In the genomic region with DNA sequence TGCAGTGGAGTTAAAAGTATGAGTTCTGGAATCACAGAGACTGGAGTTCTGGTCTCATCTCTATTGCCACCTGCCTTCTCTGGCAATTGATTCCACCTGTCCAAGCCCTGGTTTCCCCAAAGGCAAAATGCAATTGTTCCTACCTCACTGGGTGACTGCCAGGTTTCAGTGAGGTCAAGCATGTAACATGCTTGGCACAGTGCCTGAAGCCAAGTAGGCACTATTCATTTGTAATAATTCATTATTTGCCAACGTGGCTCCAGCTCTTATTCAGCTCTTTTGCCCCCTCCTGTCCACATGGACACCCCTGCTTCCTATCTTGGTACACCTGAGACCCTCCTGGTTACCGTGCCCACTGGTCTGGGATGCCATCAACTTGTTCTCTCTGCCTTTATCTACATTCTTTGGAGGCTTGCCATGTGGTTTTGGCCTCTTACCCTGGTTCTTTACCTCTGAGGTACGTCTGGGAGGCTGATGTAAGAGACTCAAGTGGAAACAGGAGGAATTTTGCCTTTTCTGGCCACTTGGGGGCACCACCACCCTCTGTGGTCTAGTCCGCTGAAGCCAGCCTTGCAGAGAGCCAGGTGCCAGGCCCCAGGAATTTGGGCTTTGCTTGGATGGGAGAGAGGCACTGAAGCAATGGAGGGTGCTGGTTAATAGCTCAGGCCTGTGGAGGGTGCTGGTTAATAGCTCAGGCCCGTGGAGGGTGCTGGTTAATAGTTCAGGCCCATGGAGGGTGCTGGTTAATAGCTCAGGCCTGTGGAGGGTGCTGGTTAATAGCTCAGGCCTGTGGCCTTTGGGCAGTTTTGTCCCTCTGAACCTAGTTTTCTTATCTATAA, we compare ENCODE assay signal across 8 cellular contexts. TPM values are rescaled to one million over a fixed set of nuclear protein-coding genes. Genes with fewer than 3 reads are reported as not detected.
DNase-seq lines count a peak whose midpoint lies in the region; ATAC-seq lines count a peak whose summit lies in the region.

No MANE protein-coding gene starts in this region.

- DNase-seq in COLO829 (ENCODE audit: low spot score) (peak; percentile 78), HuH-7 (ENCODE audit: low spot score) (peak; percentile 88), NOMO-1 treated with DMSO at 0.1 percent for 48 hours (lab: John Stamatoyannopoulos, UW; ENCODE audit: unreplicated experiment) (peak; percentile 54), activated T-cell treated with anti-CD3 and anti-CD28 coated beads for 24 hours (ENCODE audit: low read depth) (peak; percentile 53), myocyte (ENCODE audit: low read depth) (peak; percentile 79)
- peak; percentile 79 for DNase-seq in stimulated activated naive CD8-positive, alpha-beta T cell treated with anti-CD3 and anti-CD28 coated beads, Interleukin-15, Interleukin-2, amounts not matched to agents 100 U/mL and 50 U/mL, for 24 hours

- ATAC-seq in esophagus mucosa = peak; percentile 73
- peak; percentile 41 for ATAC-seq in stimulated activated naive CD8-positive, alpha-beta T cell treated with anti-CD3 and anti-CD28 coated beads, Interleukin-15, Interleukin-2, amounts not matched to agents 100 U/mL and 50 U/mL, for 24 hours
- ATAC-seq in HG02870 (IDR thresholded peaks at IDR 0.05; ENCODE audit: unreplicated experiment) = no peak

RNA-seq across cellular contexts. Expression of a gene that starts 1.7 kb away (rescaled TPM):
- total RNA-seq in esophagus mucosa (1.0 TPM), myocyte (not detected in 2 replicates)
- 0.24 TPM for polyA plus RNA-seq in myocyte (2012)

RNA-seq across cellular contexts. Expression of a gene that starts 32.2 kb away (rescaled TPM):
- total RNA-seq in esophagus mucosa = 1.9 TPM
- 0.16 and 0.19 TPM in 2 replicates for total RNA-seq in myocyte
- 1.5 TPM for polyA plus RNA-seq in myocyte (2012)
